ENCODE assay signal across 9 cellular contexts in the genomic region with DNA sequence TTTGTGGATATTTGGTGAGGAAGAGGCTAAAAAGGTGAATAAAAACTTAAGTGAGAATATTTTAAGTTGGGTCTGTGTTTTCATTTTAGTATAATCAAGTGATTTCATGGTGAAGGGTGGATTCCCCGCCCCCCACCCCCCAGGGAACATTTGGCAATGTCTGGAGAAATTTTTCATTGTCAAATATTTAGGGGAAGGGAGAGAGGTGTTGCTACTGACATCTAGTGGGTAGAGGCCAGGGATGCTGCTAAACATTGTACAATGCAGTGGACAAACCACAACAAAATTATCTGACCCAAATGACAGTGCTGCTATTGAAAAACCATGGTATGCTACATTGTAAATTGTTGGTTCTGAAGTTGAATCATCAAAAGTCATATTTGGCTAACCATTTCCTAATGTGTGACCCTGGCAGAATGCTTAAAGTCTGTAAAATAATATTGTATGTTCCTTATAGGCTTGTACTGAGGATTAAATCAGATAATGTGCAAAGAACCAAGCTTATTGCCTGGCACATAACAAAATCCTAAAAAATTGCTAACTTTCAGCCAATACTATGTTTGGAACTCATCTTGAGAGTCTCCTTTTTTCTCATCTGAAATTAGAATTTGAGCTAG. TPM values are rescaled to one million over a fixed set of nuclear protein-coding genes. Genes with fewer than 3 reads are reported as not detected.
A peak's percentile ranks its signal among the peaks of the same experiment; 100 is the strongest.
DNase-seq lines count a peak whose midpoint lies in the region; ATAC-seq, FAIRE-seq and TF ChIP-seq lines count a peak whose summit lies in the region.
"Had no signal": no experiment of that assay in that cellular context is flagged by ENCODE, and none has a peak within 500 bp of the region (broad histone marks: within the 10 kb centered on the region; RNA-seq: fewer than 3 reads in every experiment).

No MANE protein-coding gene starts in this region.

- no peak for FAIRE-seq in H1 (lab: Jason Lieb, UNC)

- ATAC-seq in activated T-cell treated with anti-CD3 and anti-CD28 coated beads, Interleukin-2, amount 50 U/mL, for 72 hours (replicated peaks in 1 of 2): peak; percentile 25 to 28
- ATAC-seq in GM21737 (IDR thresholded peaks at IDR 0.05; ENCODE audit: unreplicated experiment): no peak
- no peak for ATAC-seq in HG02840 (IDR thresholded peaks at IDR 0.05; ENCODE audit: low FRiP score, unreplicated experiment)

- H3K4me1 Mint-ChIP-seq in activated T-cell treated with anti-CD3 and anti-CD28 coated beads, Interleukin-2, amount 50 U/mL, for 72 hours (ENCODE audit: low read depth): peaks cover 42% of the 10 kb centered on the region

- H3K4me1 ChIP-seq in H1 (replicated peaks in 1 of 4; ENCODE audit: control insufficient read depth in 3 of 4, insufficient read depth in 4 of 4, low read length in 3 of 4) (no peaks in the 10 kb centered on the region), subcutaneous abdominal adipose tissue (ENCODE audit: control insufficient read depth in 5 of 5, insufficient read depth in 5 of 5, low read length in 5 of 5) (peaks cover 2 to 30% (median 23%) of the 10 kb centered on the region in 5 donors)

- no peak overlapping the region for H3K4ac ChIP-seq in H1 (replicated peaks; ENCODE audit: insufficient read length, low read depth, low read length)

- H3K9me3 ChIP-seq in H1 (ENCODE audit: insufficient read depth in 2 of 2, low read depth in 1 of 2, low read length in 1 of 2) (no peaks in the 10 kb centered on the region), subcutaneous abdominal adipose tissue (ENCODE audit: control insufficient read depth in 5 of 5, low read length in 5 of 5) (no peaks in the 10 kb centered on the region)
- H3K9me3 ChIP-seq: neutrophil had no signal

- H4K91ac ChIP-seq in H1 (replicated peaks; ENCODE audit: insufficient read length, low read length): no peak overlapping the region

- H2AK5ac ChIP-seq in H1 (ENCODE audit: low read depth, low read length): no peak overlapping the region

- no peaks in the 10 kb centered on the region for H3K79me1 ChIP-seq in H1 (ENCODE audit: low read depth, low read length)

- H3K4me3 Mint-ChIP-seq in activated T-cell treated with anti-CD3 and anti-CD28 coated beads, Interleukin-2, amount 50 U/mL, for 72 hours: no peak overlapping the region

- H3K4me2 ChIP-seq in H1 (ENCODE audit: insufficient read depth in 1 of 2, low read depth in 2 of 2, low read length in 2 of 2): no peak overlapping the region

- H4K8ac ChIP-seq in H1 (ENCODE audit: extremely low read depth, insufficient read depth, low read length): no peak overlapping the region

- H3K27ac Mint-ChIP-seq in activated T-cell treated with anti-CD3 and anti-CD28 coated beads, Interleukin-2, amount 50 U/mL, for 72 hours: peak overlapping the region; percentile 72

- TF ChIP-seq EP300 in H1 (IDR thresholded peaks at IDR 0.05; ENCODE audit: borderline replicate concordance in 1 of 2, low read depth in 2 of 2, low read length in 2 of 2): no peak

- no peaks in the 10 kb centered on the region for H4K20me1 ChIP-seq in H1 (replicated peaks in 1 of 2; ENCODE audit: control insufficient read depth in 1 of 2, insufficient read depth in 2 of 2, low read length in 2 of 2)

- TF ChIP-seq RAD21 in H1 (IDR thresholded peaks at IDR 0.05 in 1 of 2, conservative IDR thresholded peaks at IDR 0.05 in 1 of 2; ENCODE audit: low read depth in 2 of 2, low read length in 2 of 2): peak; percentile 14 to 28; a peak in 3 of 4 replicates

- H2BK12ac ChIP-seq in H1 (ENCODE audit: low read depth, low read length): no peak overlapping the region

- CTCF ChIA-PET in H1 (lab: Charles Lee; ENCODE audit: partially characterized antibody): interaction anchor here (0.7 to 4.2 kb wide), 10 partner anchors 10 to 98 kb away, joined by 3 to 37 read pairs (median 3); no protein-coding TSS in a partner anchor

- no peak overlapping the region for H3K56ac ChIP-seq in H1 (replicated peaks; ENCODE audit: insufficient read length, low read depth, low read length)

- TF ChIP-seq POLR2A in H1 (IDR thresholded peaks at IDR 0.05; ENCODE audit: control extremely low read depth in 1 of 2, low read depth in 2 of 2, low read length in 2 of 2): no peak

- no peaks in the 10 kb centered on the region; a peak in 1 of 4 replicates for H3K79me2 ChIP-seq in H1 (ENCODE audit: control insufficient read depth in 1 of 2, insufficient read depth in 2 of 2, low read length in 2 of 2)

- no peaks in the 10 kb centered on the region for H3K9me3 Mint-ChIP-seq in activated T-cell treated with anti-CD3 and anti-CD28 coated beads, Interleukin-2, amount 50 U/mL, for 72 hours

- no peak for DNase-seq in activated T-cell treated with anti-CD3 and anti-CD28 coated beads, Interleukin-2, amount 50 U/mL, for 72 hours
- no peak for DNase-seq in activated T-cell treated with anti-CD3 and anti-CD28 coated beads for 4 hours
- peak; percentile 28 for DNase-seq in NCI-H226
- DNase-seq in H1 (ENCODE audit: low read depth in 1 of 2, low spot score in 2 of 2): peak in 1 of 2 experiments; percentile 24
- no peak for DNase-seq in posterior vena cava (ENCODE audit: low spot score)

- WGBS in H1 (ENCODE audit: extremely low coverage in 1 of 2, insufficient coverage in 1 of 2, insufficient read length in 1 of 2, insufficient replicate concordance in 2 of 2, low coverage in 1 of 2, low lambda C conversion rate in 2 of 2, missing lambda C conversion rate in 1 of 2), 2 experiments: 100% methylated on average over 1 of the region's 1 CpG; no CpG with 5 or more reads in 1 of the 2 experiments

- intact Hi-C loops in posterior vena cava (cut with DNase I): no loop called here

- peak in 2 of 3 experiments; percentile 24 to 37; a peak in 2 of 4 replicates for TF ChIP-seq CTCF in H1 (IDR thresholded peaks at IDR 0.05; ENCODE audit: control extremely low read depth in 1 of 3, insufficient read depth in 1 of 3, low read depth in 1 of 3, low read length in 3 of 3)

- H3K23ac ChIP-seq in H1 (ENCODE audit: insufficient read length): no peak overlapping the region

- no peak overlapping the region for H2BK15ac ChIP-seq in H1 (ENCODE audit: low read length)

- H3K18ac ChIP-seq in H1 (ENCODE audit: extremely low read depth, low read length): no peak overlapping the region

- no peak overlapping the region for H2BK120ac ChIP-seq in H1 (replicated peaks; ENCODE audit: low read depth, low read length)

- H2BK5ac ChIP-seq in H1 (ENCODE audit: low read depth, low read length): no peak overlapping the region

- peaks cover 6 to 13% of the 10 kb centered on the region in 2 donors for H3K36me3 Mint-ChIP-seq in activated T-cell treated with anti-CD3 and anti-CD28 coated beads, Interleukin-2, amount 50 U/mL, for 72 hours (ENCODE audit: insufficient read depth in 2 of 2)

- peaks cover 0 to 26% (median 6%) of the 10 kb centered on the region in 4 experiments; a peak in 5 of 8 replicates for H3K36me3 ChIP-seq in H1 (ENCODE audit: control insufficient read depth in 2 of 4, insufficient read depth in 4 of 4, low read length in 3 of 4)
- H3K36me3 ChIP-seq in subcutaneous abdominal adipose tissue (ENCODE audit: control insufficient read depth in 5 of 5, insufficient read depth in 5 of 5, low read length in 5 of 5): peaks cover 9 to 27% (median 14%) of the 10 kb centered on the region in 5 donors

- no peak overlapping the region for H2BK20ac ChIP-seq in H1 (ENCODE audit: low read length)

- no peaks in the 10 kb centered on the region for H3K27me3 Mint-ChIP-seq in activated T-cell treated with anti-CD3 and anti-CD28 coated beads, Interleukin-2, amount 50 U/mL, for 72 hours (ENCODE audit: low read depth)

- no peak overlapping the region for H2AFZ ChIP-seq in H1 (ENCODE audit: low read length)

- H3K23me2 ChIP-seq in H1 (ENCODE audit: low read depth, low read length): peaks cover 2% of the 10 kb centered on the region

- H3K14ac ChIP-seq in H1 (ENCODE audit: insufficient read length): no peak overlapping the region

- H4K5ac ChIP-seq in H1 (ENCODE audit: insufficient read length, low read depth, low read length): no peak overlapping the region

- POLR2A ChIA-PET in H1 (lab: Charles Lee; ENCODE audit: partially characterized antibody): interaction anchor here (1.2 to 1.8 kb wide), 2 partner anchors 13 to 53 kb away, joined by 3 to 5 read pairs; no protein-coding TSS in a partner anchor

- no peak overlapping the region for H3K9ac ChIP-seq in H1 (replicated peaks in 1 of 4; ENCODE audit: extremely low read depth in 1 of 4, low read depth in 3 of 4, low read length in 3 of 4)
- peak overlapping the region in 3 of 5 donors; percentile 21 to 68 (median 47) for H3K9ac ChIP-seq in subcutaneous abdominal adipose tissue (ENCODE audit: low read length in 5 of 5)

- H3K27me3 ChIP-seq in H1 (replicated peaks in 1 of 4; ENCODE audit: control insufficient read depth in 3 of 4, extremely low read depth in 1 of 4, insufficient read depth in 3 of 4, low read length in 3 of 4): no peaks in the 10 kb centered on the region
- no peaks in the 10 kb centered on the region for H3K27me3 ChIP-seq in subcutaneous abdominal adipose tissue (ENCODE audit: control insufficient read depth in 5 of 5, insufficient read depth in 4 of 5, low read length in 5 of 5)
- H3K27me3 ChIP-seq: neutrophil had no signal

- H3K4me3 ChIP-seq in H1 (ENCODE audit: extremely low read depth in 1 of 4, insufficient read depth in 2 of 4, low read depth in 3 of 4, low read length in 4 of 4) (no peak overlapping the region), subcutaneous abdominal adipose tissue (ENCODE audit: low read depth in 1 of 5, low read length in 5 of 5) (no peak overlapping the region)

- H3K27ac ChIP-seq in H1 (ENCODE audit: low read depth, low read length) (no peak overlapping the region), subcutaneous abdominal adipose tissue (ENCODE audit: low read depth, low read length) (peak overlapping the region; percentile 85)
- H3K27ac ChIP-seq: neutrophil had no signal

RNA-seq across cellular contexts. Expression of a gene that starts 5.6 kb away (rescaled TPM):
- total RNA-seq in activated T-cell treated with anti-CD3 and anti-CD28 coated beads, Interleukin-2, amount 50 U/mL, for 72 hours: 10 to 100 TPM; 39.4 TPM
- total RNA-seq in H1 (2021; fragmentation: NEBNext Ultra II Directional; extraction: Animal tissue kit (Norgen Biotek cat#: 25700)): 19.6 and 20.2 TPM in 2 replicates
- polyA plus RNA-seq in H1 (2011; rRNA removed): 6.0 and 11.1 TPM in 2 replicates
- 10.3 TPM for polyA plus RNA-seq in H1 (2011; cell fraction: cytosol; rRNA removed)
- 8.6 TPM for polyA plus RNA-seq in H1 (2011; cell fraction: nucleus; rRNA removed)
- polyA plus RNA-seq in H1 (2012, experiment 1 of 2): 10.9 to 13.2 TPM (median 11.8 TPM) in 4 replicates
- polyA plus RNA-seq in H1 (2012, experiment 2 of 2): 3.1 TPM
- polyA plus RNA-seq in H1 (2013, experiment 1 of 2): 16.2 TPM
- 14.3 TPM for polyA plus RNA-seq in H1 (2013, experiment 2 of 2)
- polyA minus RNA-seq in H1 (2011; rRNA and poly(A)+ RNA removed): 14.7 and 25.3 TPM in 2 replicates
- polyA minus RNA-seq in H1 (2011; cell fraction: cytosol; rRNA and poly(A)+ RNA removed): 8.1 TPM
- 25.6 TPM for polyA minus RNA-seq in H1 (2011; cell fraction: nucleus; rRNA and poly(A)+ RNA removed)
- 10 to 100 TPM; 53.1 to 58.7 TPM for total RNA-seq in posterior vena cava

RNA-seq across cellular contexts. Expression of a gene that starts 22.8 kb away (rescaled TPM):
- 10 to 100 TPM; 46.9 TPM for total RNA-seq in activated T-cell treated with anti-CD3 and anti-CD28 coated beads, Interleukin-2, amount 50 U/mL, for 72 hours
- total RNA-seq in H1 (2021; fragmentation: NEBNext Ultra II Directional; extraction: Animal tissue kit (Norgen Biotek cat#: 25700)): 30.8 and 34.5 TPM in 2 replicates
- polyA plus RNA-seq in H1 (2011; rRNA removed): 20.1 and 22.8 TPM in 2 replicates
- polyA plus RNA-seq in H1 (2011; cell fraction: cytosol; rRNA removed): 27.2 TPM
- polyA plus RNA-seq in H1 (2011; cell fraction: nucleus; rRNA removed): 34.6 TPM
- 28.8 to 35.9 TPM (median 32.2 TPM) in 4 replicates for polyA plus RNA-seq in H1 (2012, experiment 1 of 2)
- 23.7 TPM for polyA plus RNA-seq in H1 (2012, experiment 2 of 2)
- polyA plus RNA-seq in H1 (2013, experiment 1 of 2): 46.3 TPM
- 52.6 TPM for polyA plus RNA-seq in H1 (2013, experiment 2 of 2)
- 31.6 and 32.9 TPM in 2 replicates for polyA minus RNA-seq in H1 (2011; rRNA and poly(A)+ RNA removed)
- 16.2 TPM for polyA minus RNA-seq in H1 (2011; cell fraction: cytosol; rRNA and poly(A)+ RNA removed)
- polyA minus RNA-seq in H1 (2011; cell fraction: nucleus; rRNA and poly(A)+ RNA removed): 13.2 TPM
- total RNA-seq in posterior vena cava: 100 to 1,000 TPM in 1 of 2 donors, 10 to 100 TPM in 1; 76.7 to 103 TPM

RNA-seq across cellular contexts. Expression of a gene that starts 53.5 kb away (rescaled TPM):
- 10 to 100 TPM; 22.1 to 22.2 TPM for total RNA-seq in activated T-cell treated with anti-CD3 and anti-CD28 coated beads, Interleukin-2, amount 50 U/mL, for 72 hours
- 7.2 and 10.3 TPM in 2 replicates for total RNA-seq in H1 (2021; fragmentation: NEBNext Ultra II Directional; extraction: Animal tissue kit (Norgen Biotek cat#: 25700))
- 4.4 and 4.8 TPM in 2 replicates for polyA plus RNA-seq in H1 (2011; rRNA removed)
- 6.5 TPM for polyA plus RNA-seq in H1 (2011; cell fraction: cytosol; rRNA removed)
- 3.4 TPM for polyA plus RNA-seq in H1 (2011; cell fraction: nucleus; rRNA removed)
- polyA plus RNA-seq in H1 (2012, experiment 1 of 2): 5.4 to 7.1 TPM (median 5.9 TPM) in 4 replicates
- 4.8 TPM for polyA plus RNA-seq in H1 (2012, experiment 2 of 2)
- 6.6 TPM for polyA plus RNA-seq in H1 (2013, experiment 1 of 2)
- polyA plus RNA-seq in H1 (2013, experiment 2 of 2): 6.5 TPM
- 3.3 and 5.1 TPM in 2 replicates for polyA minus RNA-seq in H1 (2011; rRNA and poly(A)+ RNA removed)
- 5.1 TPM for polyA minus RNA-seq in H1 (2011; cell fraction: cytosol; rRNA and poly(A)+ RNA removed)
- polyA minus RNA-seq in H1 (2011; cell fraction: nucleus; rRNA and poly(A)+ RNA removed): 5.4 TPM
- total RNA-seq in posterior vena cava: 1 to 10 TPM; 7.4 to 8.8 TPM

Comparison
In these comparisons a context has a peak if more than half of its experiments do, and no peak if none do; other contexts are left out.
1. ATAC-seq: peak in activated T-cell treated with anti-CD3 and anti-CD28 coated beads, Interleukin-2, amount 50 U/mL, for 72 hours (2 of 2); none in GM21737 (single experiment) and HG02840 (single experiment).
2. H3K9ac ChIP-seq: peak in subcutaneous abdominal adipose tissue (3 of 5); none in H1 (0 of 4).